ENCODE assay signal across 8 cellular contexts in the genomic region with DNA sequence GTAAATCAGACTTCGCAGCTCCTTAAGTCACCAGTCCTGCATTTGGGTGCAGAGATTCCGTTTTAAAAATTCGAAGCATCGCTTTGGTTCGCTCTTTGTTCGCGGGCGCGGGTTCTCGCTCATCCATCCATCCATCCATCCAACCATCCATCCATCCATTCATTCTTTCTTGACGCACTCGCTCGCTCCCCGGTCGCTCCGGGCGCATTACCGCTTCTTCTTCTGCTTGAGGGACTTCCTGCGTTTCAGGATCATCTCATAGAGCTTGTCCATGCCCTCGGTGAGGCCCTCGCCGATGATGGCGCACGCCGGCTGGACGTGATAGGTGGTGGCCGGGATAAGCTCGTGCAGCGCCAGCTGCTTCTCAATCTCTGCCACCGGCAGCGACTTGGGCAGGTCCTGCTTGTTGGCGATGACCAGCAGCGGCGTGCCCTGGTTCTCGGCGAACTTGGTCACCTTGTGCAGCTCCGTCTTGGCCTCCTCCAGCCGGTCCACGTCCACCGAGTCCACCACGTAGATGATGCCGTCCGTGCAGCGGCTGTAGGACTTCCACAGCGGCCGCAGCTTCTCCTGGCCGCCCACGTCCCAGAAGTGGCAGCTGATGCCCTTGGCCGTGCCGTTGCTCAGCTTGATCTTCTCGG. TPM values are rescaled to one million over a fixed set of nuclear protein-coding genes. Genes with fewer than 3 reads are reported as not detected.
DNase-seq lines count a peak whose midpoint lies in the region; ATAC-seq and TF ChIP-seq lines count a peak whose summit lies in the region.

No MANE protein-coding gene starts in this region.

- no peaks in the 10 kb centered on the region for H3K79me2 ChIP-seq in OCI-LY1 (ENCODE audit: insufficient read depth, low read length)

- H3K4me3 ChIP-seq in OCI-LY1 (ENCODE audit: low read depth, low read length, poor library complexity, severe bottlenecking): peak overlapping the region; percentile 59
- H3K4me3 ChIP-seq in subcutaneous abdominal adipose tissue (ENCODE audit: low read depth in 1 of 5, low read length in 5 of 5): peak overlapping the region; percentile 69 to 82 (median 74)

- H3K36me3 Mint-ChIP-seq in MCF 10A (ENCODE audit: insufficient read depth, unreplicated experiment): no peaks in the 10 kb centered on the region

- BruUV-seq in MCF 10A (replicated peaks; lab: Mats Ljungman, UMichigan): no TSS peak

- peak overlapping the region; percentile 67 for H3K4me2 ChIP-seq in OCI-LY1 (ENCODE audit: low read length)

- peak; percentile 34 for DNase-seq in stimulated activated CD4-positive, alpha-beta T cell treated with anti-CD3 and anti-CD28 coated beads, Interleukin-4, amount 100 ng/mL, for 1 hour
- DNase-seq in stimulated activated CD4-positive, alpha-beta T cell treated with anti-CD3 and anti-CD28 coated beads, Interleukin-4, amount 100 ng/mL, for 24 hours: no peak
- DNase-seq in MCF 10A (ENCODE audit: unreplicated experiment) (peak; percentile 11), left kidney (ENCODE audit: low read depth, low spot score) (peak; percentile 58), UCSD-AML1 (lab: John Stamatoyannopoulos, UW; ENCODE audit: unreplicated experiment) (no peak)

- POLR2A ChIA-PET in MCF 10A (lab: Yijun Ruan, JAX): interaction anchor here (0.6 to 4.3 kb wide), 21 partner anchors 31 to 518 kb away, joined by 3 to 26 read pairs (median 6); no protein-coding TSS in a partner anchor

- intact Hi-C loops in MCF 10A (cut with micrococcal nuclease): loop anchor here (1.0 to 5.0 kb wide), 2 partner anchors 189 to 361 kb away; no protein-coding TSS in a partner anchor

- H4K20me1 ChIP-seq in OCI-LY1 (ENCODE audit: insufficient read depth, low read length): no peaks in the 10 kb centered on the region

- no peak overlapping the region for H2AFZ ChIP-seq in OCI-LY1 (ENCODE audit: low read length)

- H3K9me2 ChIP-seq in OCI-LY1 (ENCODE audit: low read depth, low read length): no peaks in the 10 kb centered on the region

- H3K4me1 ChIP-seq in OCI-LY1 (ENCODE audit: insufficient read depth, low read length, severe bottlenecking): peaks cover 18% of the 10 kb centered on the region
- peaks cover 5 to 20% (median 14%) of the 10 kb centered on the region in 5 donors for H3K4me1 ChIP-seq in subcutaneous abdominal adipose tissue (ENCODE audit: control insufficient read depth in 5 of 5, insufficient read depth in 5 of 5, low read length in 5 of 5)

- peak overlapping the region; percentile 55 for H3K27ac Mint-ChIP-seq in MCF 10A (ENCODE audit: low read depth, unreplicated experiment)

- H3K27me3 ChIP-seq in OCI-LY1 (ENCODE audit: insufficient read depth, low read length): no peaks in the 10 kb centered on the region
- peaks cover 4 to 20% (median 19%) of the 10 kb centered on the region in 5 donors for H3K27me3 ChIP-seq in subcutaneous abdominal adipose tissue (ENCODE audit: control insufficient read depth in 5 of 5, insufficient read depth in 4 of 5, low read length in 5 of 5)

- no peaks in the 10 kb centered on the region for H3K9me3 ChIP-seq in OCI-LY1 (ENCODE audit: low read length)
- H3K9me3 ChIP-seq in subcutaneous abdominal adipose tissue (ENCODE audit: control insufficient read depth in 5 of 5, low read length in 5 of 5): no peaks in the 10 kb centered on the region

- no peak for ATAC-seq in GM18868 (IDR thresholded peaks at IDR 0.05; ENCODE audit: unreplicated experiment)

- H3K36me3 ChIP-seq in OCI-LY1 (ENCODE audit: insufficient read depth, low read length) (no peaks in the 10 kb centered on the region), subcutaneous abdominal adipose tissue (ENCODE audit: control insufficient read depth in 5 of 5, insufficient read depth in 5 of 5, low read length in 5 of 5) (no peaks in the 10 kb centered on the region)

- no peaks in the 10 kb centered on the region for H3K27me3 Mint-ChIP-seq in MCF 10A (ENCODE audit: insufficient read depth, unreplicated experiment)

- H3K9ac ChIP-seq in OCI-LY1 (ENCODE audit: low read length): peak overlapping the region; percentile 35; the same call in 1 of the 2 replicates
- H3K9ac ChIP-seq in subcutaneous abdominal adipose tissue (ENCODE audit: low read length in 5 of 5): peak overlapping the region in 3 of 5 donors; percentile 75 to 78 (median 78)

- peaks cover 29% of the 10 kb centered on the region for H3K4me1 Mint-ChIP-seq in MCF 10A (ENCODE audit: insufficient read depth, unreplicated experiment)

- CTCF ChIA-PET in MCF 10A (lab: Yijun Ruan, JAX): interaction anchor here (0.6 to 4.0 kb wide), 12 partner anchors 50 to 637 kb away, joined by 3 to 25 read pairs (median 3); no protein-coding TSS in a partner anchor

- TF ChIP-seq CTCF in OCI-LY1 (IDR thresholded peaks at IDR 0.05; ENCODE audit: low read length) (no peak), MCF 10A (IDR thresholded peaks at IDR 0.05; ENCODE audit: unreplicated experiment) (no peak)

- no peaks in the 10 kb centered on the region for H3F3A ChIP-seq in OCI-LY1 (ENCODE audit: insufficient read depth, low read length)

- peak overlapping the region; percentile 78 for H3K4me3 Mint-ChIP-seq in MCF 10A (ENCODE audit: unreplicated experiment)

- H3K27ac ChIP-seq in OCI-LY1 (ENCODE audit: low read depth, low read length, poor library complexity, severe bottlenecking) (no peak overlapping the region), subcutaneous abdominal adipose tissue (ENCODE audit: low read depth, low read length) (no peak overlapping the region)

- no peaks in the 10 kb centered on the region for H3K9me3 Mint-ChIP-seq in MCF 10A (ENCODE audit: unreplicated experiment)

RNA-seq across cellular contexts. Expression of a gene that starts 1.0 kb away (rescaled TPM):
- 3.5 and 6.4 TPM in 2 replicates for total RNA-seq in MCF 10A (2022)

Comparison
In these comparisons a context has a peak if more than half of its experiments do, and no peak if none do; other contexts are left out.
1. DNase-seq: peak in stimulated activated CD4-positive, alpha-beta T cell treated with anti-CD3 and anti-CD28 coated beads, Interleukin-4, amount 100 ng/mL, for 1 hour (single experiment), MCF 10A (single experiment) and left kidney (single experiment); none in stimulated activated CD4-positive, alpha-beta T cell treated with anti-CD3 and anti-CD28 coated beads, Interleukin-4, amount 100 ng/mL, for 24 hours (single experiment) and UCSD-AML1 (single experiment).